12 cellular contexts compared by ENCODE assay signal in the genomic region with DNA sequence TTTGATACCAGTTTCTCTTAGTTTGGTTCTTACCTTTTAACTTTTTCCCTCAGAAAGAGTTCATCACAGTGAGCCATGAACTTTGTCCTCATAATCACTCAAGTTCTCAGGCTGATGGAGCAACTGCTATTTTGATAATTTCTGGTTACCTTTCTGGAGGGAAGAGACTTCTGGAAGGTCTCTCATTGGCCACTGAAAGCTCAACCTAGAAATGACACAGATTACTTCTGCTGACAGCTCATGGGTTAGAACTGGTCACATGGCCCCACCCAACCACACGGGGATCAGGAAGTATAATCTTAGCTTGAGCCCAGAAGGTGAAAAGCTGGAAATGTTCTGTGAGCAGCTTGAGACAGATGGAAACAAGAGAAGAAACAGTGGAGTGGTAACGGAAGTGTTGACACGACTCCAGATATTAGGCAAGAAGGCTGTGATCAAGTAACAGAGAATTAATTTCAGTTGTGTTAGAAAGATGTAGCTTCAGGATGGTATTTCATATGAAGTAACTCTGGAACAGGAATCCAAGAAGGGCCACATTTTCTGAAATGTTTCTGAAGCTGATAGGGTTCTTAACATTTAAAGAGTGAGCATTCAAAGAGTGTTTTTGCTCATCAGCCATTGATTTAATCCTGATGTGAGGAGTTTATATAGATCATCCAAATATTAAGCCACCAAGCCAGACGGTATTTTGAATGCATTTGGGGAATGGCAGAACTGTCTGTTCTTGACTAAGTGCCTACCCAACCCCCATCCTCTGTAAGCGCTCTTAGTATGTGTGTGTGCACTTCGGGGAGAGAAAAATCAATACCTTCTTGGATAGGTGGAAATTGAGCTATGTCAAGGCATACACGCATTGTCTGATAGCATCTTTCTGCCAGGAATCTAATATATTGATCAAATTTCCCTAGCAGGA. TPM values are rescaled to one million over a fixed set of nuclear protein-coding genes. Genes with fewer than 3 reads are reported as not detected.
DNase-seq lines count a peak whose midpoint lies in the region; ATAC-seq and TF ChIP-seq lines count a peak whose summit lies in the region.
"Had no signal": no experiment of that assay in that cellular context is flagged by ENCODE, and none has a peak within 500 bp of the region (broad histone marks: within the 10 kb centered on the region; RNA-seq: fewer than 3 reads in every experiment).

No MANE protein-coding gene starts in this region.

- no peak for TF ChIP-seq CTCF in lower lobe of right lung (IDR thresholded peaks at IDR 0.05)

- intact Hi-C loops in dendritic cell treated with granulocyte-macrophage colony-stimulating factor and Interleukin-4, amounts not matched to agents 40 ng/mL and 50 ng/mL, for 4 days (cut with micrococcal nuclease) = no loop called here
- intact Hi-C loops in lower lobe of right lung (cut with DNase I) = no loop called here

- peak; percentile 48 for DNase-seq in AG20443 (ENCODE audit: low spot score)
- DNase-seq in NCI-H146 (lab: John Stamatoyannopoulos, UW) = peak; percentile 60
- no peak for DNase-seq in lower lobe of right lung
- DNase-seq in activated CD4-positive, alpha-beta T cell treated with anti-CD3 and anti-CD28 coated beads, Interleukin-2, amount 50 U/mL, for 48 hours = no peak
- no peak for DNase-seq in activated gamma-delta T cell (lab: John Stamatoyannopoulos, UW)
- no peak for DNase-seq in CD1c-positive myeloid dendritic cell (ENCODE audit: extremely low spot score)
- DNase-seq in nucleus accumbens (lab: John Stamatoyannopoulos, UW) = no peak
- DNase-seq: activated CD4-positive, alpha-beta memory T cell treated with anti-CD3 and anti-CD28 coated beads, Interleukin-2, amount 10 ng/mL, durations not matched to agents 7 days and 5 days; SHP77 treated with DMSO at 0.1 percent for 48 hours; stimulated activated CD4-positive, alpha-beta T cell treated with anti-CD3 and anti-CD28 coated beads, Interleukin-4, amount 100 ng/mL, for 1 hour had no signal

- H3K27me3 Mint-ChIP-seq in dendritic cell treated with granulocyte-macrophage colony-stimulating factor and Interleukin-4, amounts not matched to agents 40 ng/mL and 50 ng/mL, for 4 days = no peaks in the 10 kb centered on the region
- H3K27me3 Mint-ChIP-seq: activated CD4-positive, alpha-beta memory T cell treated with anti-CD3 and anti-CD28 coated beads, Interleukin-2, amount 10 ng/mL, durations not matched to agents 7 days and 5 days had no signal

- peak overlapping the region; percentile 8 for H3K27ac Mint-ChIP-seq in dendritic cell treated with granulocyte-macrophage colony-stimulating factor and Interleukin-4, amounts not matched to agents 40 ng/mL and 50 ng/mL, for 4 days
- H3K27ac Mint-ChIP-seq: activated CD4-positive, alpha-beta memory T cell treated with anti-CD3 and anti-CD28 coated beads, Interleukin-2, amount 10 ng/mL, durations not matched to agents 7 days and 5 days had no signal

- no peaks in the 10 kb centered on the region for H3K36me3 ChIP-seq in lower lobe of right lung
- H3K36me3 ChIP-seq: tibial nerve had no signal

- H3K36me3 Mint-ChIP-seq in dendritic cell treated with granulocyte-macrophage colony-stimulating factor and Interleukin-4, amounts not matched to agents 40 ng/mL and 50 ng/mL, for 4 days (ENCODE audit: low read depth) = no peaks in the 10 kb centered on the region

- no peak overlapping the region for H3K4me3 Mint-ChIP-seq in dendritic cell treated with granulocyte-macrophage colony-stimulating factor and Interleukin-4, amounts not matched to agents 40 ng/mL and 50 ng/mL, for 4 days
- H3K4me3 Mint-ChIP-seq: activated CD4-positive, alpha-beta memory T cell treated with anti-CD3 and anti-CD28 coated beads, Interleukin-2, amount 10 ng/mL, durations not matched to agents 7 days and 5 days had no signal

- peaks cover 17% of the 10 kb centered on the region for H3K4me1 ChIP-seq in lower lobe of right lung
- H3K4me1 ChIP-seq: tibial nerve had no signal

- H3K27me3 ChIP-seq in lower lobe of right lung (ENCODE audit: low read depth) = no peaks in the 10 kb centered on the region
- H3K27me3 ChIP-seq: tibial nerve had no signal

- no peak overlapping the region for H3K27ac ChIP-seq in lower lobe of right lung
- H3K27ac ChIP-seq: tibial nerve had no signal

- peak; percentile 76 to 83 for ATAC-seq in lower lobe of right lung

- no peaks in the 10 kb centered on the region for H3K9me3 ChIP-seq in lower lobe of right lung
- H3K9me3 ChIP-seq: tibial nerve had no signal

- H3K4me1 Mint-ChIP-seq in dendritic cell treated with granulocyte-macrophage colony-stimulating factor and Interleukin-4, amounts not matched to agents 40 ng/mL and 50 ng/mL, for 4 days (ENCODE audit: low read depth) = peaks cover 17% of the 10 kb centered on the region
- H3K4me1 Mint-ChIP-seq: activated CD4-positive, alpha-beta memory T cell treated with anti-CD3 and anti-CD28 coated beads, Interleukin-2, amount 10 ng/mL, durations not matched to agents 7 days and 5 days had no signal

- no peaks in the 10 kb centered on the region for H3K9me3 Mint-ChIP-seq in dendritic cell treated with granulocyte-macrophage colony-stimulating factor and Interleukin-4, amounts not matched to agents 40 ng/mL and 50 ng/mL, for 4 days
- H3K9me3 Mint-ChIP-seq: activated CD4-positive, alpha-beta memory T cell treated with anti-CD3 and anti-CD28 coated beads, Interleukin-2, amount 10 ng/mL, durations not matched to agents 7 days and 5 days had no signal

- no peak overlapping the region for H3K4me3 ChIP-seq in lower lobe of right lung
- H3K4me3 ChIP-seq: tibial nerve had no signal

RNA-seq across cellular contexts. Expression of a gene that starts 21.9 kb away (rescaled TPM):
- total RNA-seq in lower lobe of right lung = 21.1 TPM

RNA-seq across cellular contexts. Expression of a gene that starts 51.1 kb away (rescaled TPM):
- total RNA-seq in lower lobe of right lung = not detected
- total RNA-seq: activated CD4-positive, alpha-beta memory T cell treated with anti-CD3 and anti-CD28 coated beads, Interleukin-2, amount 10 ng/mL, durations not matched to agents 7 days and 5 days; tibial nerve had no signal

Comparison
In these comparisons a context has a peak if more than half of its experiments do, and no peak if none do; other contexts are left out.
1. DNase-seq: peak in AG20443 (single experiment) and NCI-H146 (single experiment); none in lower lobe of right lung (single experiment), activated CD4-positive, alpha-beta T cell treated with anti-CD3 and anti-CD28 coated beads, Interleukin-2, amount 50 U/mL, for 48 hours (0 of 2), activated gamma-delta T cell (single experiment), CD1c-positive myeloid dendritic cell (single experiment) and nucleus accumbens (0 of 56).